ENCODE assay signal across 23 cellular contexts in the genomic region with DNA sequence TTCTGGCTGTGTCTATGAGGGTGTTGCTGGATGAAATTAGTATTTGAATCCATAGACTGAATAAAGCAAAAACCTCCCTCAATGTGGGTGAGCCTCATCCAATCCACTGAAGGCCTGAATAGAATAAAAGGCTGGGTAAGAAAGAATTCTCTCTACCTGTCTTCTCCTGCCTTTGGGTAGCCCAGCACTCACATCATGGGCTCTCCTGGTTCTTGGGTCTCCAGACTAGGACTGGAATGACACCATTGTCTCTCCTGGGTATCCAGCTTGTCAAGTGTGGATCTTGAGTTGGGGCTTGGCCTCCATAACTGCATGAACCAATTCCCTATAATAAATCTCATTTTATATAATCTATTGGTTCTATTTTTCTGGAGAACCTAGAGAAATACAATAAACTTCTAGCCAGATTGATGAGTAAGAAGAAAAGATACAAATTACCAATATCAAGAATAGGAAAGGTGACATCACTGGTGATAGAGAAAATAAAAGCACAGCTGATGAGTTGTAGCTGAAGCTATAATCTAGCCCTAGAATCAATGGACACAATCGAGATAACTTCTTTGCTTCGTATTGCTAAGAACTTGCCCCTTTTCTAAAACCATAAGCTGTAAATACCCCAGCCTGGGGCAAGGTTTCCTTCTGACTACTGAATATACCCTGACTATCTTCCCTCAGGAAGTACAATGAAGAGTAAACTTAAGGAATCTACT.
DNase-seq lines count a peak whose midpoint lies in the region; ATAC-seq, FAIRE-seq and TF ChIP-seq lines count a peak whose summit lies in the region.
"Had no signal": no experiment of that assay in that cellular context is flagged by ENCODE, and none has a peak within 500 bp of the region (broad histone marks: within the 10 kb centered on the region; RNA-seq: fewer than 3 reads in every experiment).

No MANE protein-coding gene starts in this region.

- no peak overlapping the region for H3K27ac Mint-ChIP-seq in activated CD8-positive, alpha-beta memory T cell treated with anti-CD3 and anti-CD28 coated beads, Interleukin-2, amount 10 ng/mL, durations not matched to agents 7 days and 5 days
- H3K27ac Mint-ChIP-seq in stimulated activated naive CD8-positive, alpha-beta T cell treated with anti-CD3 and anti-CD28 coated beads, Interleukin-15, amount 100 ng/mL, for 72 hours, result no peak overlapping the region
- no peak overlapping the region for H3K27ac Mint-ChIP-seq in CD8-positive, alpha-beta memory T cell
- H3K27ac Mint-ChIP-seq: B cell; CD4-positive, CD25-positive, alpha-beta regulatory T cell; CD8-positive, alpha-beta T cell; HFFc6 had no signal

- dilution Hi-C loops in endothelial cell of umbilical vein (cut with MboI; ENCODE audit: extremely low pct_ligation_motif_present, low sequenced_read_pairs), result no loop called here

- TF ChIP-seq CTCF in endothelial cell of umbilical vein (IDR thresholded peaks at IDR 0.05; ENCODE audit: extremely low read depth in 1 of 2, insufficient read depth in 1 of 2, low read depth in 1 of 2, low read length in 2 of 2) (no peak), lower leg skin (IDR thresholded peaks at IDR 0.05) (no peak)

- ATAC-seq in activated CD8-positive, alpha-beta memory T cell treated with anti-CD3 and anti-CD28 coated beads, Interleukin-2, amount 10 ng/mL, durations not matched to agents 7 days and 5 days, result peak; percentile 51
- peak; percentile 79 for ATAC-seq in stimulated activated naive CD8-positive, alpha-beta T cell treated with anti-CD3 and anti-CD28 coated beads, Interleukin-15, amount 100 ng/mL, for 72 hours
- ATAC-seq in stimulated activated naive CD8-positive, alpha-beta T cell treated with anti-CD3 and anti-CD28 coated beads, Interleukin-15, Interleukin-2, amounts not matched to agents 100 U/mL and 50 U/mL, for 24 hours, result no peak
- ATAC-seq: CD8-positive, alpha-beta T cell had no signal

- H3K27me3 ChIP-seq in endothelial cell of umbilical vein (ENCODE audit: control insufficient read depth in 2 of 2, insufficient read depth in 2 of 2, low read length in 2 of 2), result no peaks in the 10 kb centered on the region
- no peaks in the 10 kb centered on the region for H3K27me3 ChIP-seq in CD8-positive, alpha-beta memory T cell (ENCODE audit: insufficient read depth, low read length, poor library complexity, severe bottlenecking)
- H3K27me3 ChIP-seq: BLaER1 had no signal

- peak; percentile 24 for FAIRE-seq in endothelial cell of umbilical vein (lab: Jason Lieb, UNC)
- FAIRE-seq: D721Med, GM12891, GM18507, H54 had no signal

- H3K9me3 Mint-ChIP-seq in activated CD8-positive, alpha-beta memory T cell treated with anti-CD3 and anti-CD28 coated beads, Interleukin-2, amount 10 ng/mL, durations not matched to agents 7 days and 5 days (ENCODE audit: low read depth), result peaks cover 19% of the 10 kb centered on the region
- peaks cover 27 to 32% of the 10 kb centered on the region in 2 donors for H3K9me3 Mint-ChIP-seq in stimulated activated naive CD8-positive, alpha-beta T cell treated with anti-CD3 and anti-CD28 coated beads, Interleukin-15, amount 100 ng/mL, for 72 hours
- peaks cover 23 to 29% (median 28%) of the 10 kb centered on the region in 5 donors for H3K9me3 Mint-ChIP-seq in CD8-positive, alpha-beta memory T cell

- no peak overlapping the region for H3K4me2 ChIP-seq in endothelial cell of umbilical vein (ENCODE audit: insufficient read depth, low read length)
- H3K4me2 ChIP-seq: BLaER1 had no signal

- no peak overlapping the region for H3K27ac ChIP-seq in endothelial cell of umbilical vein (ENCODE audit: insufficient read depth, low read depth, low read length)
- no peak overlapping the region for H3K27ac ChIP-seq in CD8-positive, alpha-beta memory T cell (ENCODE audit: low read depth, low read length)
- H3K27ac ChIP-seq: BLaER1, C4-2B had no signal

- CTCF ChIA-PET in activated CD8-positive, alpha-beta memory T cell treated with anti-CD3 and anti-CD28 coated beads, Interleukin-2, amount 10 ng/mL, durations not matched to agents 7 days and 5 days (lab: Charles Lee), result no interaction called here
- CTCF ChIA-PET in endothelial cell of umbilical vein (lab: Charles Lee), result interaction anchor here (0.5 to 2.7 kb wide), 2 partner anchors 12 to 57 kb away, joined by 3 to 14 read pairs; no protein-coding TSS in a partner anchor
- CTCF ChIA-PET in CD8-positive, alpha-beta memory T cell (lab: Charles Lee), result no interaction called here

- peaks cover 13% of the 10 kb centered on the region for H3K4me1 Mint-ChIP-seq in activated CD8-positive, alpha-beta memory T cell treated with anti-CD3 and anti-CD28 coated beads, Interleukin-2, amount 10 ng/mL, durations not matched to agents 7 days and 5 days
- peaks cover 11% of the 10 kb centered on the region for H3K4me1 Mint-ChIP-seq in stimulated activated naive CD8-positive, alpha-beta T cell treated with anti-CD3 and anti-CD28 coated beads, Interleukin-15, amount 100 ng/mL, for 72 hours
- no peaks in the 10 kb centered on the region for H3K4me1 Mint-ChIP-seq in CD8-positive, alpha-beta memory T cell
- H3K4me1 Mint-ChIP-seq: B cell had no signal

- DNase-seq in activated CD8-positive, alpha-beta memory T cell treated with anti-CD3 and anti-CD28 coated beads, Interleukin-2, amount 10 ng/mL, durations not matched to agents 7 days and 5 days, result no peak
- no peak for DNase-seq in activated CD8-positive, alpha-beta memory T cell treated with anti-CD3 and anti-CD28 coated beads, Interleukin-2, amount 50 U/mL, for 4 hours
- no peak for DNase-seq in stimulated activated naive CD8-positive, alpha-beta T cell treated with anti-CD3 and anti-CD28 coated beads, Interleukin-15, amount 100 ng/mL, for 72 hours
- no peak for DNase-seq in stimulated activated naive CD8-positive, alpha-beta T cell treated with anti-CD3 and anti-CD28 coated beads, Interleukin-15, Interleukin-2, amounts not matched to agents 100 U/mL and 50 U/mL, for 24 hours
- DNase-seq in endothelial cell of umbilical vein (ENCODE audit: low read depth, low spot score) (no peak), lower leg skin (ENCODE audit: low spot score in 2 of 2) (no peak)
- no peak for DNase-seq in CD8-positive, alpha-beta memory T cell
- DNase-seq: CD4-positive, CD25-positive, alpha-beta regulatory T cell; CD8-positive, alpha-beta T cell; DMS 273 treated with DMSO at 0.1 percent for 48 hours; DMS79; EL; GDM1; GOT3; HFFc6 had no signal

- H3K9me1 ChIP-seq in endothelial cell of umbilical vein (replicated peaks; ENCODE audit: control insufficient read depth, extremely low read depth, insufficient read depth, low read length), result no peaks in the 10 kb centered on the region

- H3K4me3 ChIP-seq in endothelial cell of umbilical vein (replicated peaks in 1 of 3; ENCODE audit: insufficient read depth in 1 of 3, low read depth in 1 of 3, low read length in 3 of 3) (no peak overlapping the region), lower leg skin (ENCODE audit: low read depth, poor library complexity, severe bottlenecking) (no peak overlapping the region)
- no peak overlapping the region for H3K4me3 ChIP-seq in CD8-positive, alpha-beta memory T cell (ENCODE audit: low read length)
- H3K4me3 ChIP-seq: BLaER1, HAP-1 had no signal

- H3K9me3 ChIP-seq in endothelial cell of umbilical vein (replicated peaks; ENCODE audit: control insufficient read depth, insufficient read depth, low read length), result no peaks in the 10 kb centered on the region
- H3K9me3 ChIP-seq in CD8-positive, alpha-beta memory T cell (ENCODE audit: low read length), result no peaks in the 10 kb centered on the region

- intact Hi-C loops in endothelial cell of umbilical vein (cut with micrococcal nuclease), result no loop called here
- intact Hi-C loops in lower leg skin (cut with DNase I; ENCODE audit: low total_unique reads), result no loop called here

- no peaks in the 10 kb centered on the region for H4K20me1 ChIP-seq in endothelial cell of umbilical vein (replicated peaks; ENCODE audit: control insufficient read depth, extremely low read depth, insufficient read depth, low read length)
- H4K20me1 ChIP-seq: BLaER1 had no signal

- 87 to 89% methylated on average over 2 of the region's 2 CpGs for WGBS in lower leg skin, 2 donors

- H3K4me3 Mint-ChIP-seq in activated CD8-positive, alpha-beta memory T cell treated with anti-CD3 and anti-CD28 coated beads, Interleukin-2, amount 10 ng/mL, durations not matched to agents 7 days and 5 days, result no peak overlapping the region
- H3K4me3 Mint-ChIP-seq in stimulated activated naive CD8-positive, alpha-beta T cell treated with anti-CD3 and anti-CD28 coated beads, Interleukin-15, amount 100 ng/mL, for 72 hours, result no peak overlapping the region
- no peak overlapping the region for H3K4me3 Mint-ChIP-seq in CD8-positive, alpha-beta memory T cell
- H3K4me3 Mint-ChIP-seq: B cell; CD4-positive, CD25-positive, alpha-beta regulatory T cell; CD8-positive, alpha-beta T cell; HFFc6 had no signal

- H3K27me3 Mint-ChIP-seq in activated CD8-positive, alpha-beta memory T cell treated with anti-CD3 and anti-CD28 coated beads, Interleukin-2, amount 10 ng/mL, durations not matched to agents 7 days and 5 days, result no peaks in the 10 kb centered on the region
- H3K27me3 Mint-ChIP-seq in stimulated activated naive CD8-positive, alpha-beta T cell treated with anti-CD3 and anti-CD28 coated beads, Interleukin-15, amount 100 ng/mL, for 72 hours, result no peaks in the 10 kb centered on the region
- H3K27me3 Mint-ChIP-seq in CD8-positive, alpha-beta memory T cell, result peaks cover 0 to 2% of the 10 kb centered on the region in 2 donors
- H3K27me3 Mint-ChIP-seq: B cell; CD4-positive, CD25-positive, alpha-beta regulatory T cell had no signal

- POLR2A ChIA-PET in endothelial cell of umbilical vein (lab: Charles Lee), result no interaction called here
- POLR2A ChIA-PET in CD8-positive, alpha-beta memory T cell (lab: Charles Lee), result no interaction called here

- BruUV-seq in endothelial cell of umbilical vein (replicated peaks; lab: Mats Ljungman, UMichigan), result no TSS peak

- no peaks in the 10 kb centered on the region for H3K36me3 ChIP-seq in endothelial cell of umbilical vein (ENCODE audit: control insufficient read depth in 2 of 2, extremely low read depth in 1 of 2, insufficient read depth in 2 of 2, low read length in 2 of 2)
- H3K36me3 ChIP-seq in CD8-positive, alpha-beta memory T cell (ENCODE audit: insufficient read depth, low read length), result no peaks in the 10 kb centered on the region
- H3K36me3 ChIP-seq: HAP-1 had no signal

- no peaks in the 10 kb centered on the region for H3K79me2 ChIP-seq in endothelial cell of umbilical vein (ENCODE audit: control insufficient read depth, insufficient read depth, low read length)

- no peak overlapping the region for H3K9ac ChIP-seq in endothelial cell of umbilical vein (replicated peaks; ENCODE audit: extremely low read depth, insufficient read depth, low read length)
- H3K9ac ChIP-seq: BLaER1 had no signal

- no peak overlapping the region for H2AFZ ChIP-seq in endothelial cell of umbilical vein (ENCODE audit: low read depth, low read length)

- peaks cover 28% of the 10 kb centered on the region for H3K36me3 Mint-ChIP-seq in activated CD8-positive, alpha-beta memory T cell treated with anti-CD3 and anti-CD28 coated beads, Interleukin-2, amount 10 ng/mL, durations not matched to agents 7 days and 5 days
- peaks cover 14 to 36% (median 24%) of the 10 kb centered on the region in 3 donors for H3K36me3 Mint-ChIP-seq in CD8-positive, alpha-beta memory T cell

- H3K4me1 ChIP-seq in endothelial cell of umbilical vein (ENCODE audit: control insufficient read depth, extremely low read depth, insufficient read depth, low read length), result no peaks in the 10 kb centered on the region
- no peaks in the 10 kb centered on the region for H3K4me1 ChIP-seq in CD8-positive, alpha-beta memory T cell (ENCODE audit: insufficient read depth, low read length)
- H3K4me1 ChIP-seq: BLaER1, HAP-1 had no signal

- TF ChIP-seq POLR2A in endothelial cell of umbilical vein (IDR thresholded peaks at IDR 0.05; ENCODE audit: low read depth, low read length) (no peak), lower leg skin (IDR thresholded peaks at IDR 0.05) (no peak)
